In the genomic region with DNA sequence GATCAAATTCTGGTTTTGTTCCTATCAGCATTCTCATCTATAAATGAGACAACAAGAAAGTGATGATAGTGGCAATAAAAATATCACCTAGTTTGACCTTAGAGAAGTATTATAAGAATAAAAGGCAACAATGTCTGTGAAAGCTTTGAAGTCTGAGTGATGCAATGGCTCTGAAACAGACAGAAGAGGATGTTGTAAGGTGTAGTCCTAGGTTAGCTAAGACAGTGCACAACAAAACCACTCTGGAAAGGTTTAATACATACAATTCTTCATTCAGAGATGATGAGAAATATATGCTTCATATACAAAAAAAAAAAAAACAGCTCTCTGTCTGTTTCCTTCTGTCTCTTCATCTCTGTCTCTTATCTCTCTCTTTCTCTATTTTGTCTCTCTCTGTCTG, we compare ENCODE assay signal across 7 cellular contexts.
"Had no signal": no experiment of that assay in that cellular context is flagged by ENCODE, and none has a peak within 500 bp of the region (broad histone marks: within the 10 kb centered on the region; RNA-seq: fewer than 3 reads in every experiment).

No MANE protein-coding gene starts in this region.

- FAIRE-seq: HTR-8/SVneo, K562 had no signal

- H3K4me3 ChIP-seq: GM23248, HAP-1, K562 had no signal

- H3K36me3 ChIP-seq: HAP-1 had no signal

- H3K9me3 ChIP-seq: HAP-1 had no signal

- H3K9ac ChIP-seq: GM23248 had no signal

- DNase-seq: GM23248, GOT3, H7, IMR-90 had no signal

- H3K27ac ChIP-seq: GM23248 had no signal

- H2AFZ ChIP-seq: GM23248 had no signal
